8 cellular contexts compared by ENCODE assay signal in the genomic region with DNA sequence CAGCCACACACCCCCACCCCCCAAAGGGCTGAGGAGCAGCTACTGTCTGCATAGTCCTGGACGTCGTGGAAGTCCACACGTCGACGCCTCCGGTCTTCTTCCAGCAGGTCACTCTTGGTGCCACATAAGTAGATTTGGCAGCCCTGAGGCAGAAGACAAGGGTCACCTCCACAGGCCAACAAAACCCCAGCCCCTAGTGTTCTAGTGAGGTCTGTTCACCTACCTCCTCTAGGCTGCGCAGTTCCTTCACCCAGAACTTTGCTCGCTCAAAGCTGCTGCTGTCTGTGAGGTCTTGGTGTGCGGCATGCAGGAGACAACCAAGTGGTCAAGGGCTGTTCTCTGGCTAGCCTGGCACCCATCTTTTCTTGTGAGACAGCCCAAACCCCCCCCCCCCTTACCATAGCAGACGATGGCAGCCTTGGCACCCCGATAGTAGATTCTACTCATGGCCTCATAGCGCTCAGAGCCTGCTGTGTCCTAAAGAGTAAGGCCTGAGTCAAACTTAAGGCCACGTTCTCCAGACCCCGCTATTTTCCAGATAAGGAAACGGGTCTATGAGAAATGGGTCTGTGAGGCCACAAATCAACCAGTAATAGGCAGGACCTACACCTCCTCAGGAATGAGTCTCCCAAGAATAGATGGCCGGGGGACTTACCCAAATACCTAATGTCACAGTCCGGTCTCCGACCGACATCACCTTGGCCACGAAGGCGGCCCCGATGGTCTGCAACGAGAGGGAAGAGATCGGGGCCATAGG. TPM values are rescaled to one million over a fixed set of nuclear protein-coding genes. Genes with fewer than 3 reads are reported as not detected.
DNase-seq lines count a peak whose midpoint lies in the region; ATAC-seq and TF ChIP-seq lines count a peak whose summit lies in the region.

No MANE protein-coding gene starts in this region.

- H3K4me1 ChIP-seq in GM23248 (ENCODE audit: insufficient read depth) (peaks cover 21% of the 10 kb centered on the region), neutrophil (ENCODE audit: control insufficient read depth in 1 of 2, insufficient read depth in 1 of 2, low read depth in 1 of 2, low read length in 1 of 2) (peaks cover 85 to 89% of the 10 kb centered on the region in 2 experiments)

- peaks cover 60% of the 10 kb centered on the region for H3K79me2 ChIP-seq in GM23248 (ENCODE audit: insufficient read depth)

- no peaks in the 10 kb centered on the region for H3K9me3 ChIP-seq in GM23248 (ENCODE audit: low read depth)
- H3K9me3 ChIP-seq in neutrophil: no peaks in the 10 kb centered on the region

- peaks cover 62% of the 10 kb centered on the region for H3K4me1 Mint-ChIP-seq in endothelial cell (ENCODE audit: unreplicated experiment)

- H3F3A ChIP-seq in GM23248 (ENCODE audit: insufficient read depth): peaks cover 29% of the 10 kb centered on the region

- H3K27me3 ChIP-seq in GM23248 (replicated peaks; ENCODE audit: insufficient read depth) (no peaks in the 10 kb centered on the region), neutrophil (no peaks in the 10 kb centered on the region)

- peak; percentile 53 for DNase-seq in GM23248
- no peak for DNase-seq in RWPE1 (ENCODE audit: low spot score)
- no peak for DNase-seq in endothelial cell (ENCODE audit: low spot score)
- no peak for DNase-seq in hippocampal formation (lab: John Stamatoyannopoulos, UW)
- no peak for DNase-seq in NCI-H146 (lab: John Stamatoyannopoulos, UW)

- no peak overlapping the region for H3K27ac Mint-ChIP-seq in endothelial cell (ENCODE audit: unreplicated experiment)

- no peaks in the 10 kb centered on the region for H4K20me1 ChIP-seq in GM23248 (ENCODE audit: insufficient read depth)

- H2AFZ ChIP-seq in GM23248: peak overlapping the region; percentile 87

- in situ Hi-C loops in GM23248 (cut with MboI): no loop called here

- POLR2A ChIA-PET in RWPE1 (lab: Yijun Ruan, JAX; ENCODE audit: low non-redundant PET): interaction anchor here (1.4 kb wide), 1 partner anchor 49 kb away, joined by 4 read pairs; the partner anchor contains the start of gene LMAN2

- H3K4me3 Mint-ChIP-seq in endothelial cell (ENCODE audit: unreplicated experiment): peak overlapping the region; percentile 88

- no peak for TF ChIP-seq CTCF in RWPE1 (conservative IDR thresholded peaks at IDR 0.05; ENCODE audit: low read depth)
- no peak for TF ChIP-seq CTCF in endothelial cell (IDR thresholded peaks at IDR 0.05; ENCODE audit: unreplicated experiment)
- no peak for TF ChIP-seq CTCF in neutrophil (IDR thresholded peaks at IDR 0.05)

- H3K9me2 ChIP-seq in GM23248 (ENCODE audit: insufficient read depth): no peaks in the 10 kb centered on the region

- peaks cover 33% of the 10 kb centered on the region for H3K36me3 Mint-ChIP-seq in endothelial cell (ENCODE audit: low read depth, unreplicated experiment)

- peak overlapping the region; percentile 97 for H3K9ac ChIP-seq in GM23248

- CTCF ChIA-PET in RWPE1 (lab: Yijun Ruan, JAX): interaction anchor here (0.6 to 0.9 kb wide), 3 partner anchors 10 to 189 kb away, joined by 3 to 5 read pairs (median 5); partner anchors contain the start of gene MXD3

- peak overlapping the region; percentile 92 for H3K4me3 ChIP-seq in GM23248
- H3K4me3 ChIP-seq in neutrophil (ENCODE audit: low read depth in 1 of 2, low read length in 1 of 2): peak overlapping the region; percentile 79 to 99

- H3K36me3 ChIP-seq in GM23248 (ENCODE audit: low read depth): no peaks in the 10 kb centered on the region; the same call in 1 of the 2 replicates
- H3K36me3 ChIP-seq in neutrophil: peaks cover 63% of the 10 kb centered on the region

- 32% methylated on average over 24 of the region's 24 CpGs for WGBS in GM23248 (ENCODE audit: low coverage in 1 of 2, low lambda C conversion rate in 2 of 2, missing lambda C conversion rate in 2 of 2), 2 experiments

- peak overlapping the region; percentile 81 for H3K4me2 ChIP-seq in GM23248 (ENCODE audit: unreplicated experiment)

- H3K27ac ChIP-seq in GM23248: peak overlapping the region; percentile 84
- H3K27ac ChIP-seq in RWPE1: peak overlapping the region; percentile 84
- peak overlapping the region; percentile 95 for H3K27ac ChIP-seq in neutrophil

- no peak for ATAC-seq in HG02870 (IDR thresholded peaks at IDR 0.05; ENCODE audit: unreplicated experiment)
- no peak for ATAC-seq in GM21447 (IDR thresholded peaks at IDR 0.05; ENCODE audit: unreplicated experiment)

- H3K27me3 Mint-ChIP-seq in endothelial cell (ENCODE audit: unreplicated experiment): peaks cover 33% of the 10 kb centered on the region

- H3K9me3 Mint-ChIP-seq in endothelial cell (ENCODE audit: unreplicated experiment): no peaks in the 10 kb centered on the region

RNA-seq across cellular contexts. Expression of gene RAB24, which starts 1.0 kb away (rescaled TPM):
- 31.5 and 35.9 TPM in 2 replicates for total RNA-seq in GM23248 (2014; rRNA removed; shearing (Covaris generic))
- polyA plus RNA-seq in GM23248 (2016; fragmentation: Nextera tagmentation; extraction: Ambion mirVana): 26.6 and 28.9 TPM in 2 replicates
- total RNA-seq in endothelial cell (ENCODE audit: unreplicated experiment): 15.9 TPM

RNA-seq across cellular contexts. Expression of gene PRELID1, which starts 1.1 kb away (rescaled TPM):
- 184 and 212 TPM in 2 replicates for total RNA-seq in GM23248 (2014; rRNA removed; shearing (Covaris generic))
- polyA plus RNA-seq in GM23248 (2016; fragmentation: Nextera tagmentation; extraction: Ambion mirVana): 253 and 255 TPM in 2 replicates
- 198 TPM for total RNA-seq in endothelial cell (ENCODE audit: unreplicated experiment)

RNA-seq across cellular contexts. Expression of gene MXD3, which starts 9.2 kb away (rescaled TPM):
- total RNA-seq in GM23248 (2014; rRNA removed; shearing (Covaris generic)): 7.8 and 23.0 TPM in 2 replicates
- polyA plus RNA-seq in GM23248 (2016; fragmentation: Nextera tagmentation; extraction: Ambion mirVana): 6.1 and 6.5 TPM in 2 replicates
- 6.4 TPM for total RNA-seq in endothelial cell (ENCODE audit: unreplicated experiment)

RNA-seq across cellular contexts. Expression of gene LMAN2, which starts 48.9 kb away (rescaled TPM):
- 313 and 389 TPM in 2 replicates for total RNA-seq in GM23248 (2014; rRNA removed; shearing (Covaris generic))
- polyA plus RNA-seq in GM23248 (2016; fragmentation: Nextera tagmentation; extraction: Ambion mirVana): 303 and 313 TPM in 2 replicates
- 137 TPM for total RNA-seq in endothelial cell (ENCODE audit: unreplicated experiment)

RNA-seq across cellular contexts. Expression of gene RGS14, which starts 55.2 kb away (rescaled TPM):
- total RNA-seq in GM23248 (2014; rRNA removed; shearing (Covaris generic)): 4.3 and 6.4 TPM in 2 replicates
- polyA plus RNA-seq in GM23248 (2016; fragmentation: Nextera tagmentation; extraction: Ambion mirVana): 2.2 and 2.5 TPM in 2 replicates
- total RNA-seq in endothelial cell (ENCODE audit: unreplicated experiment): 21.8 TPM
